In genomic region chr5:106854941-106855340, GRCh38 we compare ENCODE assay signal across 1 cellular context.
TF ChIP-seq lines count a peak whose summit lies in the region.

No MANE protein-coding gene starts in this region.

TF ChIP-seq in H1, 55 proteins besides CTCF, POLR2A, EP300 and RAD21:
- TF ChIP-seq SIRT6 (IDR thresholded peaks at IDR 0.05; ENCODE audit: low read length) (no peak), RNF2 (IDR thresholded peaks at IDR 0.05; ENCODE audit: borderline replicate concordance, low read depth, low read length, missing control alignments, poor library complexity, severe bottlenecking) (no peak), KDM5A (IDR thresholded peaks at IDR 0.05; ENCODE audit: low read length) (no peak), ATF2 (IDR thresholded peaks at IDR 0.05; ENCODE audit: low read length) (no peak), BACH1 (IDR thresholded peaks at IDR 0.05; ENCODE audit: low read length) (no peak)
